Comparison of ENCODE assay signal across 10 cellular contexts in the genomic region with DNA sequence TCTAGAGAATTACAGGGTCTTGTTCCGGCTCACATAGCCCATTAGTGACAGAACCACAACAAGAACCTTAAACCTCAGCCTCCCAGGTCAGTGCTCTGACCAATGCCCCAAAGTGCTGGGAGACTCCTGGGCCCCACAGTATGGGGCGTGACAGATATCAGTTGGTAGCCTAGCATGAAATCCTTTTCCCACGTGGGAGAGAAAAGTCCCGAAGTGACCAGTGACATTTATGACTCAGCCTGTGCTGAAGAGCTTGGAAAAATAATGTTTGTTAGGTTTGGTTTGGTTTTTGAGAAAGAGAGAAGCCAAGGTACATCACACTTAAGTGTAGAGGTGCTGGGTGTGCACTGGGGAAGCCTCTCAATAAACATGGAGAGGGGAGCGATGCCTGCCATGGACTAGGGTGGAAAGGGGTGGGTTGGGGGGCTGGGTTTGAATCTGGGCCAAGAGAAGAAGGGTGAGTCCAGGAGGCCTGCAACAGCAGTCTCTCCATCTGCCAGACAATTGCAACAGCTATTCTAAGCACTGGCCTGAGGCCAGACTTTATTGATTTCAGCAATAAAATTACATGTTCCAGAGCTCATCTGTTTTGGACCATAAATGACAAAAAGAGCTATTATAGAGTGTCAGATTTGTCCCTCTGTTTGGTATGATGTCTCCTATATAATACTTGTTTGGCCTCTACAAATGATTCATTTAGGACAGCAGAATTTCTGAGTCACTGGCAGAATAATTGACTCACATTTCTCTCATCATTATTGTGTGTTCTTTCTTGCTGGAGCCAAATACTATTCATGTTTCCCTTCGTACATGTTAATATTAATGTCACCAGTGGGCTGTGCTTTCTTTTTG. TPM values are rescaled to one million over a fixed set of nuclear protein-coding genes. Genes with fewer than 3 reads are reported as not detected.
DNase-seq lines count a peak whose midpoint lies in the region; ATAC-seq and TF ChIP-seq lines count a peak whose summit lies in the region.
"Had no signal": no experiment of that assay in that cellular context is flagged by ENCODE, and none has a peak within 500 bp of the region (broad histone marks: within the 10 kb centered on the region; RNA-seq: fewer than 3 reads in every experiment).

No MANE protein-coding gene starts in this region.

- TF ChIP-seq CTCF in WERI-Rb-1 (IDR thresholded peaks at IDR 0.05; ENCODE audit: low read depth, low read length) = no peak

- H3K27ac ChIP-seq in aorta (ENCODE audit: low read depth in 1 of 2, low read length in 2 of 2) (no peak overlapping the region), WERI-Rb-1 (no peak overlapping the region)

- H3K36me3 Mint-ChIP-seq in activated T-helper 17 cell treated with anti-CD3 and anti-CD28 coated beads, Interleukin-2, amount 50 U/mL, for 72 hours (ENCODE audit: low read depth) = no peaks in the 10 kb centered on the region

- ATAC-seq in Right ventricle myocardium inferior = peak; percentile 48
- ATAC-seq in activated T-helper 17 cell treated with anti-CD3 and anti-CD28 coated beads, Interleukin-2, amount 50 U/mL, for 72 hours (replicated peaks) = peak; percentile 90
- peak; percentile 48 for ATAC-seq in aorta (ENCODE audit: low FRiP score)

- H3K9me3 Mint-ChIP-seq in activated T-helper 17 cell treated with anti-CD3 and anti-CD28 coated beads, Interleukin-2, amount 50 U/mL, for 72 hours = no peaks in the 10 kb centered on the region

- peaks cover 27% of the 10 kb centered on the region for H3K4me1 Mint-ChIP-seq in activated T-helper 17 cell treated with anti-CD3 and anti-CD28 coated beads, Interleukin-2, amount 50 U/mL, for 72 hours

- no peaks in the 10 kb centered on the region for H3K27me3 Mint-ChIP-seq in activated T-helper 17 cell treated with anti-CD3 and anti-CD28 coated beads, Interleukin-2, amount 50 U/mL, for 72 hours

- WGBS in aorta, 2 donors = 41 to 45% methylated on average over 6 of the region's 6 CpGs

- H3K27ac Mint-ChIP-seq in activated T-helper 17 cell treated with anti-CD3 and anti-CD28 coated beads, Interleukin-2, amount 50 U/mL, for 72 hours = peak overlapping the region; percentile 95

- intact Hi-C loops in Right ventricle myocardium inferior (cut with DNase I) (no loop called here), cardiac septum (cut with DNase I) (no loop called here), aorta (cut with DNase I) (no loop called here)

- no peak overlapping the region for H3K4me3 ChIP-seq in aorta (ENCODE audit: low read length in 2 of 2)
- H3K4me3 ChIP-seq in WERI-Rb-1 (ENCODE audit: low read depth, low read length) = no peak overlapping the region
- H3K4me3 ChIP-seq: heart left ventricle had no signal

- H3K27me3 ChIP-seq in aorta (ENCODE audit: control insufficient read depth in 1 of 2, insufficient read depth in 2 of 2, low read length in 1 of 2) (no peaks in the 10 kb centered on the region), WERI-Rb-1 (ENCODE audit: insufficient read depth, low read depth, severe bottlenecking) (no peaks in the 10 kb centered on the region)
- H3K27me3 ChIP-seq: heart left ventricle had no signal

- H3K9me3 ChIP-seq in aorta (ENCODE audit: control insufficient read depth, low read length) = no peaks in the 10 kb centered on the region
- no peaks in the 10 kb centered on the region for H3K9me3 ChIP-seq in WERI-Rb-1 (ENCODE audit: severe bottlenecking)
- H3K9me3 ChIP-seq: heart left ventricle had no signal

- DNase-seq in Right ventricle myocardium inferior (ENCODE audit: missing footprints) (no peak), cardiac septum (ENCODE audit: low spot score) (no peak), iris pigment epithelial cell (ENCODE audit: low read depth) (peak; percentile 77), aorta (no peak), iPS-NIHi11 (ENCODE audit: low spot score) (no peak), GF-D8 (lab: John Stamatoyannopoulos, UW) (no peak), WERI-Rb-1 (no peak)
- DNase-seq: heart left ventricle had no signal

- H3K36me3 ChIP-seq in aorta (ENCODE audit: control insufficient read depth in 1 of 2, insufficient read depth in 2 of 2, low read length in 1 of 2) = no peaks in the 10 kb centered on the region
- no peaks in the 10 kb centered on the region for H3K36me3 ChIP-seq in WERI-Rb-1
- H3K36me3 ChIP-seq: heart left ventricle had no signal

- no peaks in the 10 kb centered on the region for H3K4me1 ChIP-seq in aorta (ENCODE audit: control insufficient read depth in 1 of 2, insufficient read depth in 2 of 2, low read length in 2 of 2)

- H3K4me3 Mint-ChIP-seq in activated T-helper 17 cell treated with anti-CD3 and anti-CD28 coated beads, Interleukin-2, amount 50 U/mL, for 72 hours = peak overlapping the region; percentile 68

RNA-seq across cellular contexts. Expression of a gene that starts 43.4 kb away (rescaled TPM):
- total RNA-seq in Right ventricle myocardium inferior (not detected), cardiac septum (0.05 TPM), aorta (under 1 TPM; 0.19 to 0.36 TPM)
- total RNA-seq in activated T-helper 17 cell treated with anti-CD3 and anti-CD28 coated beads, Interleukin-2, amount 50 U/mL, for 72 hours = 1 to 10 TPM; 1.3 to 5.8 TPM
- polyA plus RNA-seq in aorta = not detected
- total RNA-seq: heart left ventricle; T-helper 2 cell treated with Interferon-gamma antibody and Interleukin-4, amounts not matched to agents 100 ng/mL and 5 ng/mL, for 36 hours had no signal

RNA-seq across cellular contexts. Expression of a gene that starts 50.0 kb away (rescaled TPM):
- 34.5 TPM for total RNA-seq in Right ventricle myocardium inferior
- total RNA-seq in cardiac septum = 35.2 TPM
- total RNA-seq in activated T-helper 17 cell treated with anti-CD3 and anti-CD28 coated beads, Interleukin-2, amount 50 U/mL, for 72 hours = 10 to 100 TPM; 67.0 to 85.2 TPM
- 100 to 1,000 TPM in 1 of 2 donors, 10 to 100 TPM in 1; 94.9 to 123 TPM for total RNA-seq in aorta
- polyA plus RNA-seq in aorta = 10 to 100 TPM in 1 of 2 donors, 1 to 10 TPM in 1; 3.1 to 26.3 TPM

RNA-seq across cellular contexts. Expression of a gene that starts 54.9 kb away (rescaled TPM):
- total RNA-seq in Right ventricle myocardium inferior (2.5 TPM), cardiac septum (1.7 TPM), aorta (1 to 10 TPM; 3.3 to 4.4 TPM)
- 1 to 10 TPM in 1 of 2 donors, under 1 TPM in 1; 0.76 to 1.5 TPM for total RNA-seq in activated T-helper 17 cell treated with anti-CD3 and anti-CD28 coated beads, Interleukin-2, amount 50 U/mL, for 72 hours
- under 1 TPM in 1 of 2 donors, not detected in 1; 0.56 TPM for polyA plus RNA-seq in aorta
